9 cellular contexts compared by ENCODE assay signal in genomic region chr9:113592806-113593575, GRCh38.
DNase-seq lines count a peak whose midpoint lies in the region; ATAC-seq and TF ChIP-seq lines count a peak whose summit lies in the region.
"Had no signal": no experiment of that assay in that cellular context is flagged by ENCODE, and none has a peak within 500 bp of the region (broad histone marks: within the 10 kb centered on the region; RNA-seq: fewer than 3 reads in every experiment).

No MANE protein-coding gene starts in this region.

- H3K9me3 Mint-ChIP-seq in stimulated activated naive CD8-positive, alpha-beta T cell treated with anti-CD3 and anti-CD28 coated beads, Interleukin-15, Interleukin-2, amounts not matched to agents 100 ng/mL and 50 ng/mL, for 24 hours: no peaks in the 10 kb centered on the region
- H3K9me3 Mint-ChIP-seq in brain: no peaks in the 10 kb centered on the region
- H3K9me3 Mint-ChIP-seq: IgD-negative memory B cell had no signal

- peaks cover 28% of the 10 kb centered on the region for H3K36me3 ChIP-seq in muscle layer of colon (ENCODE audit: insufficient read depth, low read length)
- H3K36me3 ChIP-seq in prostate gland: peaks cover 3 to 11% of the 10 kb centered on the region in 2 donors

- intact Hi-C loops in prostate gland (cut with DNase I): no loop called here

- H3K27me3 ChIP-seq in muscle layer of colon (ENCODE audit: control insufficient read depth in 1 of 2, insufficient read depth in 2 of 2, low read length in 2 of 2) (no peaks in the 10 kb centered on the region), prostate gland (replicated peaks; ENCODE audit: insufficient read depth) (no peaks in the 10 kb centered on the region)

- H3K4me3 ChIP-seq in muscle layer of colon (ENCODE audit: low read depth in 1 of 2, low read length in 2 of 2): peak overlapping the region in 1 of 2 donors; percentile 88
- H3K4me3 ChIP-seq in prostate gland: no peak overlapping the region

- DNase-seq in stimulated activated naive CD8-positive, alpha-beta T cell treated with anti-CD3 and anti-CD28 coated beads, Interleukin-15, Interleukin-2, amounts not matched to agents 100 U/mL and 50 U/mL, for 24 hours: no peak
- no peak for DNase-seq in prostate gland (ENCODE audit: low spot score)
- no peak for DNase-seq in occipital lobe (lab: John Stamatoyannopoulos, UW)
- DNase-seq in SW480 (ENCODE audit: low spot score): no peak

- peak overlapping the region; percentile 53 for H3K27ac Mint-ChIP-seq in stimulated activated naive CD8-positive, alpha-beta T cell treated with anti-CD3 and anti-CD28 coated beads, Interleukin-15, Interleukin-2, amounts not matched to agents 100 ng/mL and 50 ng/mL, for 24 hours
- H3K27ac Mint-ChIP-seq in brain: peak overlapping the region; percentile 91 to 98 (median 96)
- H3K27ac Mint-ChIP-seq: IgD-negative memory B cell had no signal

- peaks cover 48% of the 10 kb centered on the region for H3K4me1 Mint-ChIP-seq in stimulated activated naive CD8-positive, alpha-beta T cell treated with anti-CD3 and anti-CD28 coated beads, Interleukin-15, Interleukin-2, amounts not matched to agents 100 ng/mL and 50 ng/mL, for 24 hours (ENCODE audit: low read depth)
- H3K4me1 Mint-ChIP-seq in brain: peaks cover 65% of the 10 kb centered on the region

- H3K27me3 Mint-ChIP-seq in stimulated activated naive CD8-positive, alpha-beta T cell treated with anti-CD3 and anti-CD28 coated beads, Interleukin-15, Interleukin-2, amounts not matched to agents 100 ng/mL and 50 ng/mL, for 24 hours: no peaks in the 10 kb centered on the region
- peaks cover 2% of the 10 kb centered on the region for H3K27me3 Mint-ChIP-seq in brain

- H3K4me3 Mint-ChIP-seq in stimulated activated naive CD8-positive, alpha-beta T cell treated with anti-CD3 and anti-CD28 coated beads, Interleukin-15, Interleukin-2, amounts not matched to agents 100 ng/mL and 50 ng/mL, for 24 hours: no peak overlapping the region
- peak overlapping the region; percentile 85 to 91 (median 89) for H3K4me3 Mint-ChIP-seq in brain
- H3K4me3 Mint-ChIP-seq: IgD-negative memory B cell had no signal

- H3K9ac ChIP-seq in muscle layer of colon (ENCODE audit: low read length): peak overlapping the region; percentile 14

- ATAC-seq in stimulated activated naive CD8-positive, alpha-beta T cell treated with anti-CD3 and anti-CD28 coated beads, Interleukin-15, Interleukin-2, amounts not matched to agents 100 U/mL and 50 U/mL, for 24 hours: no peak
- no peak for ATAC-seq in GM18505 (IDR thresholded peaks at IDR 0.05; ENCODE audit: unreplicated experiment)

- H3K27ac ChIP-seq in muscle layer of colon (ENCODE audit: low read depth, low read length): peak overlapping the region; percentile 64
- peak overlapping the region in 1 of 2 donors; percentile 49 for H3K27ac ChIP-seq in prostate gland

- TF ChIP-seq CTCF in brain (conservative IDR thresholded peaks at IDR 0.05) (no peak), prostate gland (IDR thresholded peaks at IDR 0.05) (no peak)

- H3K9me3 ChIP-seq in muscle layer of colon (ENCODE audit: low read length) (no peaks in the 10 kb centered on the region), prostate gland (no peaks in the 10 kb centered on the region)

- H3K36me3 Mint-ChIP-seq in stimulated activated naive CD8-positive, alpha-beta T cell treated with anti-CD3 and anti-CD28 coated beads, Interleukin-15, Interleukin-2, amounts not matched to agents 100 ng/mL and 50 ng/mL, for 24 hours (ENCODE audit: low read depth): peaks cover 37% of the 10 kb centered on the region
- H3K36me3 Mint-ChIP-seq in brain: peaks cover 25% of the 10 kb centered on the region

- WGBS in prostate gland: 58% methylated on average over 8 of the region's 8 CpGs

- H3K4me1 ChIP-seq in muscle layer of colon (ENCODE audit: insufficient read depth, low read length) (peaks cover 47% of the 10 kb centered on the region), prostate gland (replicated peaks) (peaks cover 22% of the 10 kb centered on the region)

- TF ChIP-seq POLR2A in prostate gland (IDR thresholded peaks at IDR 0.05) (no peak), GM18505 (IDR thresholded peaks at IDR 0.05; ENCODE audit: borderline replicate concordance, extremely low read depth, insufficient read depth, insufficient read length) (no peak)
